In genomic region chr16:54040480-54040879, GRCh38 we compare ENCODE assay signal across 37 cellular contexts.
"Had no signal": no experiment of that assay in that cellular context is flagged by ENCODE, and none has a peak within 500 bp of the region (broad histone marks: within the 10 kb centered on the region; RNA-seq: fewer than 3 reads in every experiment).

No MANE protein-coding gene starts in this region.

- H3K4me3 Mint-ChIP-seq: activated B cell treated with CpG ODN at 0.5 μM for 24 hours; activated CD4-positive, alpha-beta memory T cell treated with anti-CD3 and anti-CD28 coated beads for 36 hours; activated CD4-positive, alpha-beta T cell treated with anti-CD3 and anti-CD28 coated beads, Interleukin-2, amount 10 ng/mL, durations not matched to agents 24 days and 14 days; activated CD8-positive, alpha-beta T cell treated with anti-CD3 and anti-CD28 coated beads for 36 hours; activated naive CD4-positive, alpha-beta T cell treated with anti-CD3 and anti-CD28 coated beads for 36 hours; activated naive CD8-positive, alpha-beta T cell treated with anti-CD3 and anti-CD28 coated beads for 36 hours; activated T-cell treated with anti-CD3 and anti-CD28 coated beads, Interleukin-2, amount 50 U/mL, for 4 hours; activated T-cell treated with anti-CD3 and anti-CD28 coated beads, Interleukin-2, amount 50 U/mL, for 72 hours; activated T-helper 1 cell treated with anti-CD3 and anti-CD28 coated beads, Interleukin-12 subunit alpha, Interleukin-12 subunit beta, Interleukin-2, Interleukin-4 antibody, amounts not matched to agents 30 ng/mL and 10 ng/mL and 1 ng/mL, durations not matched to agents 14 hours and 24 hours and 36 hours; activated T-helper 17 cell treated with anti-CD3 and anti-CD28 coated beads, Interleukin-2, amount 50 U/mL, for 72 hours; T-helper 1 cell treated with Interleukin-12 subunit alpha and Interleukin-12 subunit beta and Interleukin-4 antibody, amounts not matched to agents 30 μg/mL and 1 μg/mL, for 36 hours; T-helper 2 cell treated with Interferon-gamma antibody and Interleukin-4, amounts not matched to agents 5 μg/mL and 100 μg/mL, for 36 hours had no signal

- ATAC-seq: activated CD8-positive, alpha-beta T cell treated with anti-CD3 and anti-CD28 coated beads for 36 hours; activated naive CD4-positive, alpha-beta T cell treated with anti-CD3 and anti-CD28 coated beads, Interleukin-2, amount 50 U/mL, for 72 hours; activated T-cell treated with anti-CD3 and anti-CD28 coated beads, Interleukin-2, amount 50 U/mL, for 4 hours; activated T-cell treated with anti-CD3 and anti-CD28 coated beads, Interleukin-2, amount 50 U/mL, for 72 hours; activated T-helper 17 cell treated with anti-CD3 and anti-CD28 coated beads, Interleukin-2, amount 50 U/mL, for 72 hours; body of pancreas had no signal

- H3K27me3 Mint-ChIP-seq: activated B cell treated with CpG ODN at 0.5 μM for 24 hours; activated CD4-positive, alpha-beta memory T cell treated with anti-CD3 and anti-CD28 coated beads for 36 hours; activated CD4-positive, alpha-beta T cell treated with anti-CD3 and anti-CD28 coated beads, Interleukin-2, amount 10 ng/mL, durations not matched to agents 24 days and 14 days; activated CD8-positive, alpha-beta T cell treated with anti-CD3 and anti-CD28 coated beads for 36 hours; activated naive CD8-positive, alpha-beta T cell treated with anti-CD3 and anti-CD28 coated beads for 36 hours; activated T-helper 17 cell treated with anti-CD3 and anti-CD28 coated beads, Interleukin-2, amount 50 U/mL, for 72 hours had no signal

- H3K36me3 ChIP-seq: adrenal gland, brain microvascular endothelial cell, breast epithelium had no signal

- H3K9me3 Mint-ChIP-seq: activated B cell treated with CpG ODN at 0.5 μM for 24 hours; activated naive CD4-positive, alpha-beta T cell treated with anti-CD3 and anti-CD28 coated beads for 36 hours had no signal

- H3K4me3 ChIP-seq: adrenal gland, body of pancreas, breast epithelium had no signal

- H3K9me3 ChIP-seq: adrenal gland, body of pancreas, breast epithelium had no signal

- H3K27ac ChIP-seq: adrenal gland, body of pancreas, brain microvascular endothelial cell, breast epithelium, VCaP had no signal

- DNase-seq: activated B cell treated with CpG ODN at 0.5 μM for 24 hours; activated CD4-positive, alpha-beta memory T cell treated with anti-CD3 and anti-CD28 coated beads for 36 hours; activated CD4-positive, alpha-beta T cell treated with anti-CD3 and anti-CD28 coated beads for 4 hours; activated CD4-positive, alpha-beta T cell treated with anti-CD3 and anti-CD28 coated beads, Interleukin-2, amount 10 ng/mL, durations not matched to agents 24 days and 14 days; activated CD4-positive, alpha-beta T cell treated with anti-CD3 and anti-CD28 coated beads, Interleukin-2, amount 50 U/mL, for 1 hour; activated CD4-positive, alpha-beta T cell treated with anti-CD3 and anti-CD28 coated beads, Interleukin-2, amount 50 U/mL, for 4 hours; activated CD4-positive, CD25-positive, alpha-beta regulatory T cell treated with anti-CD3 and anti-CD28 coated beads, Interleukin-2, amount 50 U/mL, for 72 hours; activated CD8-positive, alpha-beta memory T cell treated with anti-CD3 and anti-CD28 coated beads, Interleukin-2, amount 50 U/mL, for 4 hours; activated CD8-positive, alpha-beta T cell treated with anti-CD3 and anti-CD28 coated beads for 36 hours; activated effector memory CD4-positive, alpha-beta T cell treated with anti-CD3 and anti-CD28 coated beads, Interleukin-2, amount 50 U/mL, for 16 hours; activated gamma-delta T cell treated with Interleukin-2 at 50 U/mL for 16 hours; activated naive CD4-positive, alpha-beta T cell; activated naive CD4-positive, alpha-beta T cell treated with anti-CD3 and anti-CD28 coated beads for 36 hours; activated naive CD4-positive, alpha-beta T cell treated with anti-CD3 and anti-CD28 coated beads, Interleukin-2, amount 50 U/mL, for 16 hours; activated naive CD8-positive, alpha-beta T cell treated with anti-CD3 and anti-CD28 coated beads for 36 hours; activated T-cell treated with anti-CD3 and anti-CD28 coated beads for 4 hours; activated T-cell treated with anti-CD3 and anti-CD28 coated beads, Interleukin-2, amount 50 U/mL, for 1 hour; activated T-cell treated with anti-CD3 and anti-CD28 coated beads, Interleukin-2, amount 50 U/mL, for 4 hours; activated T-cell treated with anti-CD3 and anti-CD28 coated beads, Interleukin-2, amount 50 U/mL, for 72 hours; adrenal gland; amniotic stem cell; aorta; body of pancreas; brain microvascular endothelial cell; central memory CD4-positive, alpha-beta T cell; T-helper 1 cell; T-helper 2 cell; T-helper 9 cell had no signal

- H3K27me3 ChIP-seq: adrenal gland, body of pancreas, brain microvascular endothelial cell, breast epithelium had no signal

- H3K4me1 ChIP-seq: adrenal gland, body of pancreas, breast epithelium had no signal

- H3K27ac Mint-ChIP-seq: activated B cell treated with CpG ODN at 0.5 μM for 24 hours; activated CD4-positive, alpha-beta memory T cell treated with anti-CD3 and anti-CD28 coated beads for 36 hours; activated CD4-positive, alpha-beta T cell treated with anti-CD3 and anti-CD28 coated beads, Interleukin-2, amount 10 ng/mL, durations not matched to agents 24 days and 14 days; activated CD8-positive, alpha-beta T cell treated with anti-CD3 and anti-CD28 coated beads for 36 hours; activated naive CD4-positive, alpha-beta T cell treated with anti-CD3 and anti-CD28 coated beads for 36 hours; activated naive CD4-positive, alpha-beta T cell treated with anti-CD3 and anti-CD28 coated beads, Interleukin-2, amount 50 U/mL, for 72 hours; activated naive CD8-positive, alpha-beta T cell treated with anti-CD3 and anti-CD28 coated beads for 36 hours; activated T-cell treated with anti-CD3 and anti-CD28 coated beads, Interleukin-2, amount 50 U/mL, for 72 hours; activated T-helper 1 cell treated with anti-CD3 and anti-CD28 coated beads, Interleukin-12 subunit alpha, Interleukin-12 subunit beta, Interleukin-2, Interleukin-4 antibody, amounts not matched to agents 30 ng/mL and 10 ng/mL and 1 ng/mL, durations not matched to agents 14 hours and 24 hours and 36 hours; activated T-helper 17 cell treated with anti-CD3 and anti-CD28 coated beads, Interleukin-2, amount 50 U/mL, for 72 hours; T-helper 1 cell treated with Interleukin-12 subunit alpha and Interleukin-12 subunit beta and Interleukin-4 antibody, amounts not matched to agents 30 μg/mL and 1 μg/mL, for 36 hours; T-helper 2 cell treated with Interferon-gamma antibody and Interleukin-4, amounts not matched to agents 5 μg/mL and 100 μg/mL, for 36 hours had no signal

- H3K4me1 Mint-ChIP-seq: activated B cell treated with CpG ODN at 0.5 μM for 24 hours; activated CD4-positive, alpha-beta T cell treated with anti-CD3 and anti-CD28 coated beads, Interleukin-2, amount 10 ng/mL, durations not matched to agents 24 days and 14 days; activated naive CD8-positive, alpha-beta T cell treated with anti-CD3 and anti-CD28 coated beads for 36 hours; activated T-helper 17 cell treated with anti-CD3 and anti-CD28 coated beads, Interleukin-2, amount 50 U/mL, for 72 hours had no signal

- FAIRE-seq: astrocyte, TTC549 had no signal
